8 cellular contexts compared by ENCODE assay signal in the genomic region with DNA sequence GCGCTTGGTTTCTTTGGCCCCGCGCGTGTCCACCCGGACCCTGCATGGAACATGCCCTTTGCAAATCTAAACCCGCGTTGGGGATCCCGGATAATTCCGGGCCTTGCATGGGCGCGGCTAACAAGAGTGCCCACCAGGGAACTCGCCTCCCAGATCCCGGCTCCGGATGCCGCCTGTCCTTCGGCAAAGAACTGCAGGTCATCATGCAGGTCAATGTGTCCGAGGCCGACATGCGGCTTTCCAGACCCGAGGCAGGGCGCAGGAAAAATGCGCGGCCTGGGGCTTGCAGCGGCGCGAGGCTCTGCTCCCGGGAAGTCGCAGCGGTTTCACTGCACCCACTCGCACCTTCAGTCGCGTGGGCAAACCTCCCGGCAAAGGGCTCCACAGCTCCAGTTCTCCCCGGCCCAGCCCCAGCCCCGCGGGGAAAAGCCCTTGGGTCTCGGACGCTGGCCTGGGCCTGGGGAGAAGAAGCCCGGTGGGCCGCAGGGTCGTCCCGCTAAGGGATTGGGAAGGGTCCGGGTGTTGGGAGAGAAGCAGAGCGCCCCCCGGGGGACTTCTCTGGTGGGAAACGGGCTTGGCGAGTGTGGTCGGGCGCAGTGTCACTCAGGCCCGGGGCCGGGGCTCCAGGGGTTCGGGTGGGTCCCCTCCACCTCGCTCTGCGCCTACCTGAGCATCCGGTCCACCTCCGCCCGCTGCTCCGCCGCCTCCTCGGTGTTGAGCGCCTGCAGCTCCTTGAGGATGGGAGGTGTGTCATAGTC. TPM values are rescaled to one million over a fixed set of nuclear protein-coding genes. Genes with fewer than 3 reads are reported as not detected.
DNase-seq lines count a peak whose midpoint lies in the region; ATAC-seq and TF ChIP-seq lines count a peak whose summit lies in the region.

No MANE protein-coding gene starts in this region.

- H3K27me3 Mint-ChIP-seq in brain, result peaks cover 100% of the 10 kb centered on the region

- peaks cover 24% of the 10 kb centered on the region for H3K4me1 Mint-ChIP-seq in brain

- H3K27ac Mint-ChIP-seq in brain, result no peak overlapping the region

- no peak for TF ChIP-seq POLR2A in GM18505 (IDR thresholded peaks at IDR 0.05; ENCODE audit: borderline replicate concordance, extremely low read depth, insufficient read depth, insufficient read length)

- peaks cover 7% of the 10 kb centered on the region; the same call in 1 of the 2 replicates for H3F3A ChIP-seq in DOHH2 (ENCODE audit: control insufficient read depth, insufficient read depth)

- TF ChIP-seq CTCF in DOHH2 (IDR thresholded peaks at IDR 0.05; ENCODE audit: low read depth, low read length, poor library complexity, severe bottlenecking) (peak; percentile 12), brain (conservative IDR thresholded peaks at IDR 0.05) (no peak)

- H3K4me1 ChIP-seq in DOHH2 (ENCODE audit: control insufficient read depth, low read length) (peaks cover 14% of the 10 kb centered on the region), mucosa of stomach (ENCODE audit: control insufficient read depth, insufficient read depth, low read length) (peaks cover 22% of the 10 kb centered on the region)

- ATAC-seq in HG02642 (IDR thresholded peaks at IDR 0.05; ENCODE audit: poor library complexity, unreplicated experiment), result peak; percentile 18
- no peak for ATAC-seq in GM18505 (IDR thresholded peaks at IDR 0.05; ENCODE audit: unreplicated experiment)

- H3K27ac ChIP-seq in DOHH2 (ENCODE audit: low read depth, low read length), result no peak overlapping the region

- H3K36me3 Mint-ChIP-seq in brain, result no peaks in the 10 kb centered on the region

- peak overlapping the region; percentile 63; the same call in 1 of the 2 replicates for H3K4me2 ChIP-seq in DOHH2 (ENCODE audit: low read length)

- H4K20me1 ChIP-seq in DOHH2 (ENCODE audit: control insufficient read depth, insufficient read depth, low read depth, low read length), result no peaks in the 10 kb centered on the region; the same call in 1 of the 2 replicates

- no peaks in the 10 kb centered on the region for H3K9me2 ChIP-seq in DOHH2 (replicated peaks; ENCODE audit: control insufficient read depth, low read length)

- H3K4me3 ChIP-seq in DOHH2 (ENCODE audit: low read length) (no peak overlapping the region), mucosa of stomach (ENCODE audit: low read length) (peak overlapping the region; percentile 66)

- H3K27me3 ChIP-seq in DOHH2 (ENCODE audit: control insufficient read depth, low read length) (peaks cover 92% of the 10 kb centered on the region), mucosa of stomach (ENCODE audit: control insufficient read depth, insufficient read depth, low read length) (peaks cover 58% of the 10 kb centered on the region)

- peak overlapping the region; percentile 89 for H3K9ac ChIP-seq in mucosa of stomach (ENCODE audit: low read length)

- peaks cover 0 to 4% (median 0%) of the 10 kb centered on the region in 5 experiments for H3K9me3 Mint-ChIP-seq in brain

- H3K79me2 ChIP-seq in DOHH2 (ENCODE audit: control insufficient read depth, low read length), result no peaks in the 10 kb centered on the region

- H3K9me3 ChIP-seq in DOHH2 (ENCODE audit: control insufficient read depth, insufficient read depth, low read length), result no peaks in the 10 kb centered on the region
- no peaks in the 10 kb centered on the region for H3K9me3 ChIP-seq in mucosa of stomach (ENCODE audit: control insufficient read depth, low read length)

- H3K4me3 Mint-ChIP-seq in brain, result peak overlapping the region in 3 of 5 experiments; percentile 78 to 84 (median 79)

- DNase-seq in NK-92 (lab: John Stamatoyannopoulos, UW; ENCODE audit: unreplicated experiment), result no peak
- DNase-seq in NCI-H2029 (lab: John Stamatoyannopoulos, UW), result no peak
- DNase-seq in NCI-H748 treated with DMSO at 0.1 percent for 48 hours (lab: John Stamatoyannopoulos, UW), result no peak

- no peaks in the 10 kb centered on the region for H3K36me3 ChIP-seq in DOHH2 (ENCODE audit: control insufficient read depth, low read length)
- no peaks in the 10 kb centered on the region for H3K36me3 ChIP-seq in mucosa of stomach (ENCODE audit: control insufficient read depth, insufficient read depth, low read length)

RNA-seq across cellular contexts. Expression of gene HNF1B, which starts 0.8 kb away (rescaled TPM):
- 0.61 TPM for polyA plus RNA-seq in brain (ENCODE audit: insufficient read depth, low read depth, low replicate concordance)
